ENCODE assay signal across 8 cellular contexts in the genomic region with DNA sequence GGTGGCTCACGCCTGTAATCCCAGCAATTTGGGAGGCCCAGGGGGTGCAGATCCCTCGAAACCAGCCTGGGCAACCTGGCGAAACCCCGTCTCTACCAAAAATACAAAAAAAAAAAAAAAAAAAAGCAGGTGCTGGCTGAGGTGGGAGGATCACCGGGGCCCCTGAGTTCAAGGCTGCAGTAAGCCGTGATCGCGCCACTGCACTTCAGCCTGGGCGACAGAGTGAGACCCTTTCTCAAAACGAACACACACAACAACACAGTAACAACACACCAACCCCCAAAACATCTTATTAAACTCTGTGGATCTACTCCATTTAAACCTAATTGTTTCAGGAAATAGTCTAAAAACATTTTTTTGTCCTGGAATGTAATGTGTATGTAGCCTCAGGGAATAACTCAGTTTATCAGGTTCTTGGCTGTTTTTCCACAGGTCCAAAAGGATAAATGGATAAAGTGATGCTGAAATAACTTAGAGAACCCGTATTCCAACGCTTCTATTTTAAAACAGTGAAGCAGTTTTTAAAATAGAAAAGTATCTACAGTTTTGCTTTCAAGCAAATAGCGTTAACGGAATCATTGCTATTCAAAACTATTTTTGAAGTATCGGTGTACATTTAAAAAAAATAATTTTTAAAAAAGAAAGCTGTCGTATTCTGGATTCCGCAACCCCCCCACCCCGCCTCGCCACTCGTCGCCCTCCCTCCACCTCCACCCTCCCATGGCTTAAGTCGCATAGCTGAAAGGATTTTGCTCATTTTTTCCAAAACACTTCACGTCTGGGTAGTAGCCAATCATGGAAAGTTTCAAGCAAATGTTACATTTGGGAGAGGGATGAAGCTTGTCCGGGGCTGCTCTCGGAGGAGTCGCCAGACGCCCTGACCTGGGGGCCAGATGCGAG. TPM values are rescaled to one million over a fixed set of nuclear protein-coding genes. Genes with fewer than 3 reads are reported as not detected.
A peak's percentile ranks its signal among the peaks of the same experiment; 100 is the strongest.
DNase-seq lines count a peak whose midpoint lies in the region; ATAC-seq, FAIRE-seq and TF ChIP-seq lines count a peak whose summit lies in the region.

No MANE protein-coding gene starts in this region.

- no peak overlapping the region for H3K27ac ChIP-seq in iPS-20b (ENCODE audit: low read length)

- no peaks in the 10 kb centered on the region for H3K9me3 ChIP-seq in adipocyte (ENCODE audit: control insufficient read depth, low read length)
- H3K9me3 ChIP-seq in iPS-20b (ENCODE audit: insufficient read depth, low read depth, low read length) = no peaks in the 10 kb centered on the region

- H3K36me3 ChIP-seq in adipocyte (ENCODE audit: control insufficient read depth, insufficient read depth, low read length, severe bottlenecking) = no peaks in the 10 kb centered on the region
- no peaks in the 10 kb centered on the region for H3K36me3 ChIP-seq in iPS-20b (ENCODE audit: insufficient read depth, low read depth, low read length)

- DNase-seq in GM12891 (ENCODE audit: insufficient read length, low spot score) (no peak), NCI-H2029 treated with DMSO at 0.1 percent for 48 hours (lab: John Stamatoyannopoulos, UW) (peak; percentile 43), adipocyte (ENCODE audit: low read depth) (peak; percentile 86), ACHN (no peak), NCI-H2107 treated with DMSO at 0.1 percent for 48 hours (lab: John Stamatoyannopoulos, UW; ENCODE audit: unreplicated experiment) (no peak)
- DNase-seq in stimulated activated CD4-positive, alpha-beta T cell treated with anti-CD3 and anti-CD28 coated beads, Interleukin-4, amount 100 ng/mL, for 1 hour = peak; percentile 53

- no peak for TF ChIP-seq POLR2A in GM12891 (IDR thresholded peaks at IDR 0.05; ENCODE audit: low read depth, low read length)

- ATAC-seq in GM21576 (IDR thresholded peaks at IDR 0.05; ENCODE audit: unreplicated experiment) = no peak

- peaks cover 24% of the 10 kb centered on the region for H3K4me1 ChIP-seq in adipocyte (ENCODE audit: control insufficient read depth, insufficient read depth, low read length)
- peaks cover 18% of the 10 kb centered on the region; the same call in 1 of the 2 replicates for H3K4me1 ChIP-seq in iPS-20b (ENCODE audit: insufficient read depth, low read length)

- in situ Hi-C loops in ACHN (cut with HindIII; ENCODE audit: low pct_ligation_motif_present, low pct_unique_long_range_greater_than_20kb, low sequenced_read_pairs) = no loop called here

- no peak for FAIRE-seq in GM12891 (lab: Jason Lieb, UNC)

- H3K9ac ChIP-seq in adipocyte (ENCODE audit: low read length) (peak overlapping the region; percentile 96), iPS-20b (ENCODE audit: low read depth, low read length) (peak overlapping the region; percentile 54; the same call in 1 of the 2 replicates)

- peak overlapping the region; percentile 94 for H3K4me3 ChIP-seq in adipocyte (ENCODE audit: low read length)
- H3K4me3 ChIP-seq in iPS-20b (ENCODE audit: low read length) = peak overlapping the region; percentile 91

- no peaks in the 10 kb centered on the region for H3K27me3 ChIP-seq in adipocyte (replicated peaks; ENCODE audit: control insufficient read depth, insufficient read depth, low read length)
- H3K27me3 ChIP-seq in iPS-20b (ENCODE audit: insufficient read depth, low read length) = peaks cover 7% of the 10 kb centered on the region; the same call in 1 of the 2 replicates

TF ChIP-seq in GM12891, 5 proteins besides CTCF, POLR2A, EP300 and RAD21:
- TF ChIP-seq POU2F2 (IDR thresholded peaks at IDR 0.05; ENCODE audit: low read depth, low read length) (peak; percentile 50; the same call in 1 of the 2 replicates), PAX5 (IDR thresholded peaks at IDR 0.05; ENCODE audit: insufficient read depth, low read length, severe bottlenecking) (no peak)

RNA-seq across cellular contexts. Expression of a gene that starts 0.9 kb away (rescaled TPM):
- polyA plus RNA-seq in GM12891 (2012; ENCODE audit: low read depth, missing spikeins) = 48.1 TPM

Comparison
In these comparisons a context has a peak if more than half of its experiments do, and no peak if none do; other contexts are left out.
1. DNase-seq: peak in NCI-H2029 treated with DMSO at 0.1 percent for 48 hours (single experiment), adipocyte (single experiment) and stimulated activated CD4-positive, alpha-beta T cell treated with anti-CD3 and anti-CD28 coated beads, Interleukin-4, amount 100 ng/mL, for 1 hour (single experiment); none in GM12891 (single experiment), ACHN (single experiment) and NCI-H2107 treated with DMSO at 0.1 percent for 48 hours (single experiment).